In the genomic region with DNA sequence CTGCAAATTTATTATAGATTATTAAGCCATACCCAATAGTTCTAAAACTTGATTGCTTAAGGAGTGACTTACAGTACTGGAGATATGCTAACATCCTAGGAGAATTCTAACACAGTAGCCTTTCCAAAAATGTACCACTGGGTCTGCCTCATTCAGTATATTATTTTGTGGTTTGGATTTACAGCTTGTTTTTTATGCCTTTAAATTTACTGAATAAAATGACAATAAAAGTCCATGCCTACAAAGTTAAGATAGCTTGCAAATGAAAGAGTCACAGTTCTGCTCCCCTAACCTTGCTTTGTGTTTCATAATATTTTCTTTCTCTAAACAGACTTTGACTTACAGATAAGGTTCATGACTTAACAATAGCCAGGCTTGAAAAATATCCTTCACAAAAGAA, we compare ENCODE assay signal across 30 cellular contexts.
DNase-seq lines count a peak whose midpoint lies in the region; ATAC-seq, FAIRE-seq and TF ChIP-seq lines count a peak whose summit lies in the region.
"Had no signal": no experiment of that assay in that cellular context is flagged by ENCODE, and none has a peak within 500 bp of the region (broad histone marks: within the 10 kb centered on the region; RNA-seq: fewer than 3 reads in every experiment).

No MANE protein-coding gene starts in this region.

- CTCF ChIA-PET in A549 (lab: Yijun Ruan, JAX): no interaction called here

- H3K4me2 ChIP-seq in A549: peak overlapping the region; percentile 20; the same call in 2 of the 3 replicates

- H3K36me3 ChIP-seq in brain microvascular endothelial cell (replicated peaks) (no peaks in the 10 kb centered on the region), esophagus squamous epithelium (no peaks in the 10 kb centered on the region), left ventricle myocardium inferior (no peaks in the 10 kb centered on the region)
- H3K36me3 ChIP-seq: breast epithelium, tibial nerve had no signal

- FAIRE-seq in A549 (lab: Jason Lieb, UNC): no peak
- FAIRE-seq: frontal cortex, GM12878 had no signal

- TF ChIP-seq CTCF in A549 (IDR thresholded peaks at IDR 0.05): no peak
- no peak for TF ChIP-seq CTCF in brain microvascular endothelial cell (IDR thresholded peaks at IDR 0.05; ENCODE audit: low read depth, low read length, missing control alignments)
- no peak for TF ChIP-seq CTCF in esophagus squamous epithelium (IDR thresholded peaks at IDR 0.05)
- TF ChIP-seq CTCF in left ventricle myocardium inferior (IDR thresholded peaks at IDR 0.05; ENCODE audit: borderline replicate concordance): no peak

- no peak for TF ChIP-seq RAD21 in A549 (conservative IDR thresholded peaks at IDR 0.05 in 1 of 2, IDR thresholded peaks at IDR 0.05 in 1 of 2)

- in situ Hi-C loops in brain microvascular endothelial cell (cut with HindIII; ENCODE audit: low pct_ligation_motif_present, low sequenced_read_pairs): no loop called here

- H3K27me3 ChIP-seq in brain microvascular endothelial cell (replicated peaks): no peaks in the 10 kb centered on the region
- H3K27me3 ChIP-seq in esophagus squamous epithelium: no peaks in the 10 kb centered on the region
- no peaks in the 10 kb centered on the region for H3K27me3 ChIP-seq in left ventricle myocardium inferior (ENCODE audit: low read depth)
- H3K27me3 ChIP-seq: breast epithelium, tibial nerve had no signal

- H3K9me3 ChIP-seq in A549 (peaks cover 15% of the 10 kb centered on the region), esophagus squamous epithelium (peaks cover 0 to 24% (median 5%) of the 10 kb centered on the region in 3 donors), left ventricle myocardium inferior (replicated peaks) (peaks cover 41% of the 10 kb centered on the region)

- H3K4me3 ChIP-seq in A549 (no peak overlapping the region), brain microvascular endothelial cell (ENCODE audit: low read depth, low read length) (no peak overlapping the region), esophagus squamous epithelium (no peak overlapping the region), left ventricle myocardium inferior (no peak overlapping the region)
- H3K4me3 ChIP-seq: breast epithelium, GM12878, tibial nerve had no signal

- no peak for TF ChIP-seq EP300 in A549 (IDR thresholded peaks at IDR 0.05)

- ATAC-seq in A549 (no peak), HG03095 (IDR thresholded peaks at IDR 0.05; ENCODE audit: unreplicated experiment) (no peak)
- ATAC-seq: activated T-cell treated with anti-CD3 and anti-CD28 coated beads, Interleukin-2, amount 50 U/mL, for 4 hours; GM12878; Right ventricle myocardium inferior had no signal

- no peak for TF ChIP-seq POLR2A in A549 (IDR thresholded peaks at IDR 0.05; ENCODE audit: low read length)
- no peak for TF ChIP-seq POLR2A in esophagus squamous epithelium (IDR thresholded peaks at IDR 0.05)

- H3K4me1 ChIP-seq in A549: no peaks in the 10 kb centered on the region
- no peaks in the 10 kb centered on the region for H3K4me1 ChIP-seq in esophagus squamous epithelium
- no peaks in the 10 kb centered on the region for H3K4me1 ChIP-seq in left ventricle myocardium inferior
- H3K4me1 ChIP-seq: breast epithelium, tibial nerve had no signal

- intact Hi-C loops in esophagus squamous epithelium (cut with DNase I) (no loop called here), left ventricle myocardium inferior (cut with micrococcal nuclease) (no loop called here)

- POLR2A ChIA-PET in A549 (lab: Yijun Ruan, JAX): no interaction called here

- H3K27ac ChIP-seq in A549 (no peak overlapping the region), brain microvascular endothelial cell (peak overlapping the region; percentile 35), esophagus squamous epithelium (no peak overlapping the region), left ventricle myocardium inferior (replicated peaks) (no peak overlapping the region)
- H3K27ac ChIP-seq: breast epithelium, tibial nerve, VCaP had no signal

- DNase-seq in A549 (ENCODE audit: low read depth in 1 of 2, low spot score in 1 of 2) (no peak), NCI-H226 (peak; percentile 12), brain microvascular endothelial cell (no peak), iris pigment epithelial cell (ENCODE audit: low read depth) (peak; percentile 12), MV-4-11 (lab: John Stamatoyannopoulos, UW) (no peak), esophagus squamous epithelium (lab: John Stamatoyannopoulos, UW) (no peak), left ventricle myocardium inferior (no peak)
- DNase-seq: 8988T; activated CD4-positive, alpha-beta T cell treated with anti-CD3 and anti-CD28 coated beads, Interleukin-2, amount 10 ng/mL, durations not matched to agents 24 days and 14 days; activated T-cell treated with anti-CD3 and anti-CD28 coated beads, Interleukin-2, amount 50 U/mL, for 4 hours; CD4-positive, alpha-beta memory T cell; DMS 273 treated with DMSO at 0.1 percent for 48 hours; EL; erythroblast; KBM-7; left cardiac atrium; MM.1S; naive B cell; NCI-H1436; NCI-H2081 treated with DMSO at 0.1 percent for 48 hours; NCI-H82; stimulated activated CD4-positive, alpha-beta T cell treated with anti-CD3 and anti-CD28 coated beads, Interleukin-2, amount 100 ng/mL, for 24 hours; T-helper 9 cell had no signal

TF ChIP-seq in A549, 52 proteins besides CTCF, POLR2A, EP300 and RAD21:
- no peak for TF ChIP-seq CBX8 (IDR thresholded peaks at IDR 0.05)
- TF ChIP-seq CBX2 (IDR thresholded peaks at IDR 0.05; ENCODE audit: borderline replicate concordance, low read depth): no peak
- TF ChIP-seq TP53 (CRISPR knock-in tag; IDR thresholded peaks at IDR 0.05): no peak
- TF ChIP-seq, protein P1, sequence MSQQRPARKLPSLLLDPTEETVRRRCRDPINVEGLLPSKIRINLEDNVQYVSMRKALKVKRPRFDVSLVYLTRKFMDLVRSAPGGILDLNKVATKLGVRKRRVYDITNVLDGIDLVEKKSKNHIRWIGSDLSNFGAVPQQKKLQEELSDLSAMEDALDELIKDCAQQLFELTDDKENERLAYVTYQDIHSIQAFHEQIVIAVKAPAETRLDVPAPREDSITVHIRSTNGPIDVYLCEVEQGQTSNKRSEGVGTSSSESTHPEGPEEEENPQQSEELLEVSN (IDR thresholded peaks at IDR 0.05; ENCODE audit: borderline replicate concordance, low read depth): no peak
- no peak for TF ChIP-seq ESRRA (IDR thresholded peaks at IDR 0.05; ENCODE audit: borderline replicate concordance, low read length)
- no peak for TF ChIP-seq NPAS2 (CRISPR knock-in tag; IDR thresholded peaks at IDR 0.05; ENCODE audit: borderline replicate concordance)
- no peak for TF ChIP-seq MYC (IDR thresholded peaks at IDR 0.05; ENCODE audit: borderline replicate concordance, low read length)
TF ChIP-seq in A549: peak in this region for 0.

Comparison
In these comparisons a context has a peak if more than half of its experiments do, and no peak if none do; other contexts are left out.
1. DNase-seq: peak in NCI-H226 (single experiment) and iris pigment epithelial cell (single experiment); none in A549 (0 of 2), brain microvascular endothelial cell (single experiment), MV-4-11 (single experiment), esophagus squamous epithelium (single experiment) and left ventricle myocardium inferior (single experiment).